16 cellular contexts compared by ENCODE assay signal in genomic region chr3:28243424-28244106, GRCh38. TPM values are rescaled to one million over a fixed set of nuclear protein-coding genes. Genes with fewer than 3 reads are reported as not detected.
DNase-seq lines count a peak whose midpoint lies in the region; ATAC-seq, FAIRE-seq and TF ChIP-seq lines count a peak whose summit lies in the region.
"Had no signal": no experiment of that assay in that cellular context is flagged by ENCODE, and none has a peak within 500 bp of the region (broad histone marks: within the 10 kb centered on the region; RNA-seq: fewer than 3 reads in every experiment).

No MANE protein-coding gene starts in this region.

- H3K4me2 ChIP-seq in HepG2 (ENCODE audit: low read depth, low read length): peak overlapping the region; percentile 21; the same call in 1 of the 2 replicates

- POLR2A ChIA-PET in HepG2 (lab: Yijun Ruan, JAX): interaction anchor here (0.9 kb wide), 1 partner anchor 62 kb away, joined by 4 read pairs; no protein-coding TSS in a partner anchor
- POLR2A ChIA-PET in activated CD4-positive, alpha-beta memory T cell treated with anti-CD3 and anti-CD28 coated beads, Interleukin-2, amount 10 ng/mL, durations not matched to agents 7 days and 5 days (lab: Charles Lee): interaction anchor here (1.0 to 1.2 kb wide), 2 partner anchors 83 to 522 kb away, joined by 3 read pairs; no protein-coding TSS in a partner anchor

- H3K27ac ChIP-seq in HepG2 (ENCODE audit: extremely low read length, insufficient read depth, low read length): no peak overlapping the region
- H3K27ac ChIP-seq in right lobe of liver: no peak overlapping the region
- no peak overlapping the region for H3K27ac ChIP-seq in prostate gland
- H3K27ac ChIP-seq: gastroesophageal sphincter, SJSA1, thyroid gland had no signal

- TF ChIP-seq CTCF in HepG2 (CRISPR knock-in tag; IDR thresholded peaks at IDR 0.05) (no peak), right lobe of liver (IDR thresholded peaks at IDR 0.05) (no peak), prostate gland (IDR thresholded peaks at IDR 0.05) (no peak)

- in situ Hi-C loops in HepG2 (cut with HindIII; ENCODE audit: extremely low pct_ligation_motif_present, low pct_unique_long_range_greater_than_20kb): no loop called here

- BruUV-seq in HepG2 (replicated peaks; lab: Mats Ljungman, UMichigan): no TSS peak

- CTCF ChIA-PET in HepG2 (lab: Yijun Ruan, JAX; ENCODE audit: low intra/inter-chr PET ratio, low total read pairs): no interaction called here
- CTCF ChIA-PET in activated CD4-positive, alpha-beta memory T cell treated with anti-CD3 and anti-CD28 coated beads, Interleukin-2, amount 10 ng/mL, durations not matched to agents 7 days and 5 days (lab: Charles Lee): no interaction called here

- H3K9me3 ChIP-seq in HepG2 (ENCODE audit: low read length) (no peaks in the 10 kb centered on the region), right lobe of liver (no peaks in the 10 kb centered on the region), prostate gland (no peaks in the 10 kb centered on the region)
- H3K9me3 ChIP-seq: gastroesophageal sphincter, SJSA1, thyroid gland had no signal

- peaks cover 58% of the 10 kb centered on the region for H3K79me2 ChIP-seq in HepG2 (ENCODE audit: insufficient read depth, low read length)

- H3K27me3 Mint-ChIP-seq in activated CD4-positive, alpha-beta memory T cell treated with anti-CD3 and anti-CD28 coated beads, Interleukin-2, amount 10 ng/mL, durations not matched to agents 7 days and 5 days: no peaks in the 10 kb centered on the region

- TF ChIP-seq EP300 in HepG2 (IDR thresholded peaks at IDR 0.05; ENCODE audit: low read depth in 2 of 2, low read length in 2 of 2): no peak
- no peak for TF ChIP-seq EP300 in HepG2 (CRISPR knock-in tag; IDR thresholded peaks at IDR 0.05; ENCODE audit: borderline replicate concordance)

- no peak overlapping the region for H3K27ac Mint-ChIP-seq in activated CD4-positive, alpha-beta memory T cell treated with anti-CD3 and anti-CD28 coated beads, Interleukin-2, amount 10 ng/mL, durations not matched to agents 7 days and 5 days

- H3K4me3 ChIP-seq in HepG2 (replicated peaks in 1 of 3; ENCODE audit: insufficient read depth in 1 of 3, low read depth in 2 of 3, low read length in 3 of 3) (no peak overlapping the region), right lobe of liver (no peak overlapping the region), prostate gland (no peak overlapping the region)
- H3K4me3 ChIP-seq: gastroesophageal sphincter, SJSA1, thyroid gland had no signal

- H3K4me3 Mint-ChIP-seq in activated CD4-positive, alpha-beta memory T cell treated with anti-CD3 and anti-CD28 coated beads, Interleukin-2, amount 10 ng/mL, durations not matched to agents 7 days and 5 days: no peak overlapping the region

- no peaks in the 10 kb centered on the region for H4K20me1 ChIP-seq in HepG2 (ENCODE audit: insufficient read depth, low read length)

- H3K36me3 Mint-ChIP-seq in activated CD4-positive, alpha-beta memory T cell treated with anti-CD3 and anti-CD28 coated beads, Interleukin-2, amount 10 ng/mL, durations not matched to agents 7 days and 5 days (ENCODE audit: low read depth): peaks cover 31% of the 10 kb centered on the region

- H3K27me3 ChIP-seq in HepG2 (ENCODE audit: control insufficient read depth in 1 of 2, insufficient read depth in 2 of 2, low read length in 2 of 2): no peaks in the 10 kb centered on the region; a peak in 1 of 5 replicates
- H3K27me3 ChIP-seq in right lobe of liver: no peaks in the 10 kb centered on the region
- no peaks in the 10 kb centered on the region for H3K27me3 ChIP-seq in prostate gland (replicated peaks; ENCODE audit: insufficient read depth)
- H3K27me3 ChIP-seq: gastroesophageal sphincter, SJSA1, thyroid gland had no signal

- intact Hi-C loops in HepG2 (cut with micrococcal nuclease; ENCODE audit: unreplicated experiment) (loop anchor here (5.0 kb wide), 3 partner anchors 84 to 531 kb away; partner anchors contain the start of genes AZI2 and ZCWPW2), right lobe of liver (cut with DNase I) (no loop called here), prostate gland (cut with DNase I) (no loop called here)

- ATAC-seq in HepG2: no peak
- no peak for ATAC-seq in right lobe of liver
- ATAC-seq in GM18861 (IDR thresholded peaks at IDR 0.05; ENCODE audit: unreplicated experiment): no peak
- ATAC-seq: gastroesophageal sphincter had no signal

- H3K36me3 ChIP-seq in HepG2 (replicated peaks in 1 of 2; ENCODE audit: control insufficient read depth in 1 of 2, insufficient read depth in 2 of 2, low read length in 2 of 2) (no peaks in the 10 kb centered on the region), right lobe of liver (no peaks in the 10 kb centered on the region), prostate gland (no peaks in the 10 kb centered on the region)
- H3K36me3 ChIP-seq: gastroesophageal sphincter, thyroid gland had no signal

- FAIRE-seq in HepG2 (lab: Jason Lieb, UNC): no peak
- FAIRE-seq: endometrium had no signal

- TF ChIP-seq POLR2A in HepG2 (IDR thresholded peaks at IDR 0.05; ENCODE audit: insufficient read depth in 1 of 2, low read depth in 2 of 2, low read length in 2 of 2) (no peak), right lobe of liver (IDR thresholded peaks at IDR 0.05) (no peak), prostate gland (IDR thresholded peaks at IDR 0.05) (no peak)

- H2AFZ ChIP-seq in HepG2 (ENCODE audit: low read length): no peak overlapping the region

- H3K4me1 Mint-ChIP-seq in activated CD4-positive, alpha-beta memory T cell treated with anti-CD3 and anti-CD28 coated beads, Interleukin-2, amount 10 ng/mL, durations not matched to agents 7 days and 5 days: peaks cover 57% of the 10 kb centered on the region

- no peak for TF ChIP-seq RAD21 in HepG2 (CRISPR knock-in tag; IDR thresholded peaks at IDR 0.05)

- WGBS in HepG2 (ENCODE audit: low lambda C conversion rate): 84% methylated on average over 3 of the region's 3 CpGs
- 44% methylated on average over 3 of the region's 3 CpGs for WGBS in right lobe of liver (ENCODE audit: insufficient coverage, low coverage, low lambda C conversion rate, missing lambda C conversion rate)
- 70% methylated on average over 3 of the region's 3 CpGs for WGBS in prostate gland

- H3K4me1 ChIP-seq in HepG2 (ENCODE audit: insufficient read depth, low read length) (peaks cover 55% of the 10 kb centered on the region), right lobe of liver (peaks cover 0 to 8% (median 3%) of the 10 kb centered on the region in 4 donors), prostate gland (replicated peaks) (no peaks in the 10 kb centered on the region)

- no peak for DNase-seq in HepG2 (ENCODE audit: low spot score)
- DNase-seq in right lobe of liver: no peak
- peak; percentile 49 for DNase-seq in OCI-M1 (lab: John Stamatoyannopoulos, UW)
- peak; percentile 12 for DNase-seq in central memory CD4-positive, alpha-beta T cell
- no peak for DNase-seq in activated CD4-positive, alpha-beta memory T cell treated with anti-CD3 and anti-CD28 coated beads, Interleukin-2, amount 10 ng/mL, durations not matched to agents 7 days and 5 days
- DNase-seq in GDM1 (lab: John Stamatoyannopoulos, UW): no peak
- DNase-seq in prostate gland (ENCODE audit: low spot score): no peak
- DNase-seq: activated CD4-positive, CD25-positive, alpha-beta regulatory T cell treated with anti-CD3 and anti-CD28 coated beads, Interleukin-2, amount 50 U/mL, for 72 hours; activated effector memory CD4-positive, alpha-beta T cell treated with Interleukin-2 at 50 U/mL for 16 hours; DMS53; NCI-H2029 treated with DMSO at 0.1 percent for 48 hours; thyroid gland had no signal

- no peak overlapping the region for H3K9ac ChIP-seq in HepG2 (ENCODE audit: insufficient read depth, low read depth, low read length)

- no peaks in the 10 kb centered on the region for H3K9me3 Mint-ChIP-seq in activated CD4-positive, alpha-beta memory T cell treated with anti-CD3 and anti-CD28 coated beads, Interleukin-2, amount 10 ng/mL, durations not matched to agents 7 days and 5 days

TF ChIP-seq in HepG2, 621 proteins besides CTCF, POLR2A, EP300 and RAD21:
- TF ChIP-seq IKZF1 (IDR thresholded peaks at IDR 0.05): no peak
- no peak for TF ChIP-seq ZNF510 (CRISPR knock-in tag; IDR thresholded peaks at IDR 0.05; ENCODE audit: low read depth)
- no peak for TF ChIP-seq ETV5 (CRISPR knock-in tag; IDR thresholded peaks at IDR 0.05; ENCODE audit: borderline replicate concordance)
- peak; percentile 69; the same call in 1 of the 2 replicates for TF ChIP-seq ZNF7 (CRISPR knock-in tag; IDR thresholded peaks at IDR 0.05)
- no peak for TF ChIP-seq ZNF780A (CRISPR knock-in tag; IDR thresholded peaks at IDR 0.05)

RNA-seq across cellular contexts. Expression of gene CMC1, which starts 2.1 kb away (rescaled TPM):
- total RNA-seq in HepG2 (2016; rRNA removed; fragmentation: Illumina TruSeq; extraction: Trizol): 29.5 and 32.3 TPM in 2 replicates
- 23.4 and 25.5 TPM in 2 replicates for total RNA-seq in HepG2 (2016; cell fraction: cytosol; rRNA removed; fragmentation: Illumina TruSeq; extraction: Trizol; ENCODE audit: low read depth)
- total RNA-seq in HepG2 (2016; cell fraction: insoluble cytoplasmic fraction; rRNA removed; fragmentation: Illumina TruSeq; extraction: Trizol): 28.5 and 32.7 TPM in 2 replicates
- 20.9 and 22.7 TPM in 2 replicates for total RNA-seq in HepG2 (2016; cell fraction: membrane; rRNA removed; fragmentation: Illumina TruSeq; extraction: Trizol)
- total RNA-seq in HepG2 (2016; cell fraction: nucleus; rRNA removed; fragmentation: Illumina TruSeq; extraction: Trizol): 17.1 and 18.8 TPM in 2 replicates
- 19.9 and 22.1 TPM in 2 replicates for polyA plus RNA-seq in HepG2 (2011; rRNA removed)
- 11.6 and 16.4 TPM in 2 replicates for polyA plus RNA-seq in HepG2 (2011; cell fraction: cytosol; rRNA removed)
- polyA plus RNA-seq in HepG2 (2011; cell fraction: nucleus; rRNA removed): 8.8 and 11.8 TPM in 2 replicates
- 30.2 and 38.8 TPM in 2 replicates for polyA plus RNA-seq in HepG2 (2012)
- 28.3 and 32.3 TPM in 2 replicates for polyA plus RNA-seq in HepG2 (2016; cell fraction: cytosol; fragmentation: Illumina TruSeq; extraction: Trizol; ENCODE audit: low read depth)
- 43.4 and 48.7 TPM in 2 replicates for polyA plus RNA-seq in HepG2 (2016; cell fraction: insoluble cytoplasmic fraction; fragmentation: Illumina TruSeq; extraction: Trizol; ENCODE audit: low read depth)
- 26.3 and 29.5 TPM in 2 replicates for polyA plus RNA-seq in HepG2 (2016; cell fraction: membrane; fragmentation: Illumina TruSeq; extraction: Trizol; ENCODE audit: low read depth)
- polyA plus RNA-seq in HepG2 (2016; cell fraction: nucleus; fragmentation: Illumina TruSeq; extraction: Trizol; ENCODE audit: insufficient read depth, low read depth): 35.4 and 35.6 TPM in 2 replicates
- 3.6 and 5.0 TPM in 2 replicates for polyA minus RNA-seq in HepG2 (2011; rRNA and poly(A)+ RNA removed; ENCODE audit: low replicate concordance)
- polyA minus RNA-seq in HepG2 (2011; cell fraction: cytosol; rRNA and poly(A)+ RNA removed): 4.6 and 9.9 TPM in 2 replicates
- 43.8 and 44.0 TPM in 2 replicates for polyA minus RNA-seq in HepG2 (2011; cell fraction: nucleus; rRNA and poly(A)+ RNA removed)
- 10 to 100 TPM in 5 of 6 experiments, 1 to 10 TPM in 1; 9.5 to 16.9 (median 12.2) TPM for total RNA-seq in right lobe of liver
- total RNA-seq in activated CD4-positive, alpha-beta memory T cell treated with anti-CD3 and anti-CD28 coated beads, Interleukin-2, amount 10 ng/mL, durations not matched to agents 7 days and 5 days: 10 to 100 TPM; 18.8 to 21.0 TPM
- total RNA-seq in prostate gland: 10 to 100 TPM; 10.5 to 16.2 TPM

Comparison
In these comparisons a context has a peak if more than half of its experiments do, and no peak if none do; other contexts are left out.
1. DNase-seq: peak in OCI-M1 (single experiment) and central memory CD4-positive, alpha-beta T cell (single experiment); none in HepG2 (single experiment), right lobe of liver (0 of 3), activated CD4-positive, alpha-beta memory T cell treated with anti-CD3 and anti-CD28 coated beads, Interleukin-2, amount 10 ng/mL, durations not matched to agents 7 days and 5 days (single experiment), GDM1 (single experiment) and prostate gland (single experiment).